In the genomic region with DNA sequence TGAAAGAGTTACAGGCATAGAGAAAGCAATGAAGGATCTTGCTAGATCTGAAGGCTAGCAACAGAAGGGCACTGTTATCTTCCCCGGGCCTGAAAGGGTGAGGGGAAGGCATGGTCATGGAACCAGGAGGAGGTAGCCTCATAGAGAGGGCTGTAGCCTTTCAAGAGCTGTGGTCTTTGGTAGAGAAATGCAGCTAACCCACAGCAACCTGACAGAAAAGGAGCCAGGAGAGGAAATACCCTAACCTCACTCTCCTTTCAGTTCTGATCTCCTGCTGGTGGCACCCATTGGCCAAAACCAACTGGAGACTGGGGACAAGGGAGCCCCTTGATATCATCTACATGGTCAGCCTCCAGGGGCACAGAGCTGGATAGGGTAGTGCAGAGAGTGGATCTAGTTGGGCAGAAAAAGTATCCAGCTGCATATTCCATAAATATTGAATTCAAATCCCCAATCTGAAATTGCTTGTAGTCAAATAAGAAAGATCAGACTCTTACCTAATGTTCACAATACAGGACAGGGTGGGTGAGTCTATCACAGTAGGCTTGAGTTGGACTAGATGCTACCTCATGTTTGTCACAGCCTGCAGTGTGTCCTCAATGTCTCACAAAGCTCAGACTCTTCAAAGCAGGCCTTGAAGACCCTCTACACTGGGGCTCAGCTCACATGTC, we compare ENCODE assay signal across 10 cellular contexts.
A peak's percentile ranks its signal among the peaks of the same experiment; 100 is the strongest.
DNase-seq lines count a peak whose midpoint lies in the region; ATAC-seq, FAIRE-seq and TF ChIP-seq lines count a peak whose summit lies in the region.
"Had no signal": no experiment of that assay in that cellular context is flagged by ENCODE, and none has a peak within 500 bp of the region (broad histone marks: within the 10 kb centered on the region; RNA-seq: fewer than 3 reads in every experiment).

No MANE protein-coding gene starts in this region.

- no peak for DNase-seq in GM12892 (ENCODE audit: insufficient read length)
- DNase-seq in central memory CD8-positive, alpha-beta T cell (ENCODE audit: low spot score in 2 of 2) = no peak
- DNase-seq in NCI-H1105 treated with DMSO at 0.1 percent for 48 hours (lab: John Stamatoyannopoulos, UW) = no peak
- DNase-seq in ureter (ENCODE audit: low spot score) = no peak
- DNase-seq in NCI-H2171 (lab: John Stamatoyannopoulos, UW) = no peak
- no peak for DNase-seq in MG63

- H3K9me3 ChIP-seq in MG63 = no peaks in the 10 kb centered on the region
- H3K9me3 ChIP-seq: thoracic aorta had no signal

- H3K36me3 Mint-ChIP-seq in central memory CD8-positive, alpha-beta T cell (ENCODE audit: insufficient read depth) = peaks cover 2% of the 10 kb centered on the region

- TF ChIP-seq POLR2A in GM12892 (IDR thresholded peaks at IDR 0.05; ENCODE audit: low read depth, low read length) = no peak

- H3K27ac Mint-ChIP-seq in central memory CD8-positive, alpha-beta T cell (ENCODE audit: low read depth) = peak overlapping the region; percentile 86

- peak; percentile 87 for ATAC-seq in GM19463 (IDR thresholded peaks at IDR 0.05; ENCODE audit: unreplicated experiment)
- ATAC-seq in HG03196 (IDR thresholded peaks at IDR 0.05; ENCODE audit: unreplicated experiment) = peak; percentile 84
- ATAC-seq in central memory CD8-positive, alpha-beta T cell (replicated peaks; ENCODE audit: extremely low read depth, poor library complexity, severe bottlenecking) = peak; percentile 57

- H3K27me3 ChIP-seq in MG63 = no peaks in the 10 kb centered on the region

- peak; percentile 89 for FAIRE-seq in GM12892 (lab: Jason Lieb, UNC)
- FAIRE-seq: G401.6 had no signal

- H3K4me3 ChIP-seq in MG63 = no peak overlapping the region
- H3K4me3 ChIP-seq: thoracic aorta had no signal

- H3K4me3 Mint-ChIP-seq in central memory CD8-positive, alpha-beta T cell = peak overlapping the region; percentile 23

- peaks cover 51% of the 10 kb centered on the region for H3K4me1 Mint-ChIP-seq in central memory CD8-positive, alpha-beta T cell

- no peaks in the 10 kb centered on the region for H3K9me3 Mint-ChIP-seq in central memory CD8-positive, alpha-beta T cell

- no peaks in the 10 kb centered on the region for H3K36me3 ChIP-seq in MG63
- H3K36me3 ChIP-seq: thoracic aorta had no signal

- no peaks in the 10 kb centered on the region for H3K27me3 Mint-ChIP-seq in central memory CD8-positive, alpha-beta T cell
